Comparison of ENCODE assay signal across 24 cellular contexts in genomic region chr17:5262417-5262816, GRCh38. TPM values are rescaled to one million over a fixed set of nuclear protein-coding genes. Genes with fewer than 3 reads are reported as not detected.
A peak's percentile ranks its signal among the peaks of the same experiment; 100 is the strongest.
DNase-seq lines count a peak whose midpoint lies in the region; ATAC-seq and TF ChIP-seq lines count a peak whose summit lies in the region.
"Had no signal": no experiment of that assay in that cellular context is flagged by ENCODE, and none has a peak within 500 bp of the region (broad histone marks: within the 10 kb centered on the region; RNA-seq: fewer than 3 reads in every experiment).

No MANE protein-coding gene starts in this region.

- H3K9me3 Mint-ChIP-seq in MCF 10A (ENCODE audit: unreplicated experiment) (no peaks in the 10 kb centered on the region), naive B cell (no peaks in the 10 kb centered on the region)
- H3K9me3 Mint-ChIP-seq in activated naive CD4-positive, alpha-beta T cell treated with anti-CD3 and anti-CD28 coated beads, Interleukin-2, amount 50 U/mL, for 72 hours: no peaks in the 10 kb centered on the region
- H3K9me3 Mint-ChIP-seq: CD8-positive, alpha-beta memory T cell had no signal

- H3K4me3 ChIP-seq in breast epithelium: no peak overlapping the region
- H3K4me3 ChIP-seq: Peyer's patch, SK-N-MC had no signal

- H3K27me3 Mint-ChIP-seq in MCF 10A (ENCODE audit: insufficient read depth, unreplicated experiment): no peaks in the 10 kb centered on the region
- H3K27me3 Mint-ChIP-seq in naive B cell: no peaks in the 10 kb centered on the region
- H3K27me3 Mint-ChIP-seq: CD8-positive, alpha-beta memory T cell had no signal

- H3K27ac Mint-ChIP-seq in MCF 10A (ENCODE audit: low read depth, unreplicated experiment) (no peak overlapping the region), naive B cell (peak overlapping the region in 4 of 6 donors; percentile 16 to 90 (median 43))
- no peak overlapping the region for H3K27ac Mint-ChIP-seq in activated naive CD4-positive, alpha-beta T cell treated with anti-CD3 and anti-CD28 coated beads, Interleukin-2, amount 50 U/mL, for 72 hours

- TF ChIP-seq CTCF in breast epithelium (IDR thresholded peaks at IDR 0.05) (no peak), MCF 10A (IDR thresholded peaks at IDR 0.05; ENCODE audit: unreplicated experiment) (no peak)

- no peak overlapping the region for H3K4me3 Mint-ChIP-seq in MCF 10A (ENCODE audit: unreplicated experiment)
- no peak overlapping the region for H3K4me3 Mint-ChIP-seq in naive B cell
- H3K4me3 Mint-ChIP-seq: CD8-positive, alpha-beta memory T cell had no signal

- peak overlapping the region; percentile 55 to 72 for H3K27ac ChIP-seq in breast epithelium
- H3K27ac ChIP-seq: Peyer's patch, SK-N-MC had no signal

- H3K4me1 Mint-ChIP-seq in MCF 10A (ENCODE audit: insufficient read depth, unreplicated experiment) (no peaks in the 10 kb centered on the region), naive B cell (peaks cover 22 to 29% (median 29%) of the 10 kb centered on the region in 3 donors)
- H3K4me1 Mint-ChIP-seq: CD8-positive, alpha-beta memory T cell had no signal

- BruUV-seq in MCF 10A (replicated peaks; lab: Mats Ljungman, UMichigan): no TSS peak

- TF ChIP-seq POLR2A in breast epithelium (IDR thresholded peaks at IDR 0.05): no peak

- DNase-seq in breast epithelium (ENCODE audit: low spot score in 2 of 2): no peak
- no peak for DNase-seq in MCF 10A (ENCODE audit: unreplicated experiment)
- peak; percentile 52 for DNase-seq in SK-MEL-5 (ENCODE audit: low read depth, low spot score)
- DNase-seq in naive B cell: no peak
- DNase-seq in activated naive CD4-positive, alpha-beta T cell treated with anti-CD3 and anti-CD28 coated beads, Interleukin-2, amount 50 U/mL, for 72 hours (ENCODE audit: low spot score in 2 of 2): no peak
- no peak for DNase-seq in SKM-1 (lab: John Stamatoyannopoulos, UW; ENCODE audit: unreplicated experiment)
- no peak for DNase-seq in AG08395 (ENCODE audit: low spot score)
- DNase-seq: C1 segment of cervical spinal cord; Calu3; CD8-positive, alpha-beta memory T cell; DND-41; KG1; NCI-H1048; NCI-H1417 treated with DMSO at 0.1 percent for 48 hours; NCI-H1694 treated with DMSO at 0.1 percent for 48 hours; NCI-H2081; NCI-H2227 treated with DMSO at 0.1 percent for 48 hours; NCI-H69; SHP77 treated with DMSO at 0.1 percent for 48 hours; SW 1271 had no signal

- no peaks in the 10 kb centered on the region for H3K27me3 ChIP-seq in breast epithelium
- H3K27me3 ChIP-seq: Peyer's patch had no signal

- CTCF ChIA-PET in MCF 10A (lab: Yijun Ruan, JAX): interaction anchor here (0.6 kb wide), 1 partner anchor 84 kb away, joined by 4 read pairs; no protein-coding TSS in a partner anchor

- POLR2A ChIA-PET in MCF 10A (lab: Yijun Ruan, JAX): interaction anchor here (1.0 kb wide), 1 partner anchor 9 kb away, joined by 4 read pairs; no protein-coding TSS in a partner anchor

- no peaks in the 10 kb centered on the region for H3K36me3 Mint-ChIP-seq in MCF 10A (ENCODE audit: insufficient read depth, unreplicated experiment)
- H3K36me3 Mint-ChIP-seq in naive B cell: no peaks in the 10 kb centered on the region
- no peaks in the 10 kb centered on the region for H3K36me3 Mint-ChIP-seq in activated naive CD4-positive, alpha-beta T cell treated with anti-CD3 and anti-CD28 coated beads, Interleukin-2, amount 50 U/mL, for 72 hours
- H3K36me3 Mint-ChIP-seq: CD8-positive, alpha-beta memory T cell had no signal

- H3K4me1 ChIP-seq in breast epithelium: no peaks in the 10 kb centered on the region
- H3K4me1 ChIP-seq: Peyer's patch had no signal

- no peaks in the 10 kb centered on the region for H3K36me3 ChIP-seq in breast epithelium
- H3K36me3 ChIP-seq: Peyer's patch had no signal

- H3K9me3 ChIP-seq in breast epithelium: no peaks in the 10 kb centered on the region
- H3K9me3 ChIP-seq: Peyer's patch had no signal

- intact Hi-C loops in breast epithelium (cut with DNase I; ENCODE audit: low total_unique reads): no loop called here
- intact Hi-C loops in MCF 10A (cut with micrococcal nuclease): no loop called here

- in situ Hi-C loops in SK-MEL-5 (cut with HindIII; ENCODE audit: low pct_unique_long_range_greater_than_20kb, low sequenced_read_pairs): no loop called here

- ATAC-seq in naive B cell (ENCODE audit: low read depth in 2 of 2): no peak
- ATAC-seq in activated naive CD4-positive, alpha-beta T cell treated with anti-CD3 and anti-CD28 coated beads, Interleukin-2, amount 50 U/mL, for 72 hours: no peak
- ATAC-seq in HG02870 (IDR thresholded peaks at IDR 0.05; ENCODE audit: unreplicated experiment): no peak

RNA-seq across cellular contexts. Expression of gene RABEP1, which starts 19.7 kb away (rescaled TPM):
- total RNA-seq in breast epithelium (10 to 100 TPM; 50.4 to 88.7 (median 73.7) TPM), MCF 10A (2022) (49.5 and 50.1 TPM in 2 replicates)
- total RNA-seq in SK-MEL-5 (2014; rRNA removed; shearing (Covaris generic)): 38.4 and 50.9 TPM in 2 replicates
- polyA plus RNA-seq in SK-MEL-5 (2015; cell fraction: cytosol; rRNA removed): 19.7 and 27.6 TPM in 2 replicates
- 19.7 and 27.9 TPM in 2 replicates for polyA plus RNA-seq in SK-MEL-5 (2015; cell fraction: nucleus; rRNA removed)
- 10 to 100 TPM; 54.6 to 90.2 (median 71.8) TPM for polyA plus RNA-seq in naive B cell (ENCODE audit: low read depth in 6 of 6)
- total RNA-seq in activated naive CD4-positive, alpha-beta T cell treated with anti-CD3 and anti-CD28 coated beads, Interleukin-2, amount 50 U/mL, for 72 hours: 10 to 100 TPM; 49.7 to 52.1 TPM

RNA-seq across cellular contexts. Expression of gene SCIMP, which starts 27.8 kb away (rescaled TPM):
- total RNA-seq in breast epithelium (1 to 10 TPM; 1.3 to 5.6 (median 4.7) TPM), MCF 10A (2022) (not detected in 2 replicates)
- not detected in 2 replicates for total RNA-seq in SK-MEL-5 (2014; rRNA removed; shearing (Covaris generic))
- not detected in 2 replicates for polyA plus RNA-seq in SK-MEL-5 (2015; cell fraction: cytosol; rRNA removed)
- polyA plus RNA-seq in SK-MEL-5 (2015; cell fraction: nucleus; rRNA removed): not detected in 2 replicates
- 100 to 1,000 TPM in 3 of 6 donors, 10 to 100 TPM in 3; 80.4 to 181 (median 103) TPM for polyA plus RNA-seq in naive B cell (ENCODE audit: low read depth in 6 of 6)
- total RNA-seq in activated naive CD4-positive, alpha-beta T cell treated with anti-CD3 and anti-CD28 coated beads, Interleukin-2, amount 50 U/mL, for 72 hours: under 1 TPM in 1 of 2 donors, not detected in 1; 0.14 TPM
- total RNA-seq: Calu3, NCI-H460 had no signal

Comparison
In these comparisons a context has a peak if more than half of its experiments do, and no peak if none do; other contexts are left out.
1. H3K27ac Mint-ChIP-seq: peak in naive B cell (4 of 6); none in MCF 10A (single experiment) and activated naive CD4-positive, alpha-beta T cell treated with anti-CD3 and anti-CD28 coated beads, Interleukin-2, amount 50 U/mL, for 72 hours (0 of 2).